Comparison of ENCODE assay signal across 12 cellular contexts in genomic region chr3:87191641-87192040, GRCh38.
"Had no signal": no experiment of that assay in that cellular context is flagged by ENCODE, and none has a peak within 500 bp of the region (broad histone marks: within the 10 kb centered on the region; RNA-seq: fewer than 3 reads in every experiment).

No MANE protein-coding gene starts in this region.

- FAIRE-seq: endometrium had no signal

- ATAC-seq: esophagus mucosa; left lung; natural killer cell treated with Interleukin-12 subunit alpha and Interleukin-12 subunit beta and Interleukin-15 and Interleukin-18, amount 100 ng/mL, for 72 hours; right cardiac atrium; stimulated activated naive CD8-positive, alpha-beta T cell treated with anti-CD3 and anti-CD28 coated beads, Interleukin-15, Interleukin-2, amounts not matched to agents 100 U/mL and 50 U/mL, for 24 hours had no signal

- H3K36me3 ChIP-seq: adrenal gland, left lung, prostate gland, transverse colon had no signal

- DNase-seq: activated CD4-positive, alpha-beta T cell treated with anti-CD3 and anti-CD28 coated beads, Interleukin-2, amount 50 U/mL, for 1 hour; activated T-cell treated with anti-CD3 and anti-CD28 coated beads for 4 hours; adrenal gland; islet precursor cell; left lung; right cardiac atrium; stimulated activated naive CD8-positive, alpha-beta T cell treated with anti-CD3 and anti-CD28 coated beads, Interleukin-15, Interleukin-2, amounts not matched to agents 100 U/mL and 50 U/mL, for 24 hours; transverse colon had no signal

- H3K27ac ChIP-seq: adrenal gland, left lung, prostate gland, transverse colon had no signal

- H3K27me3 ChIP-seq: adrenal gland, left lung, transverse colon had no signal

- H3K4me3 ChIP-seq: adrenal gland, left lung, prostate gland, transverse colon had no signal

- H3K9me3 ChIP-seq: adrenal gland, prostate gland, transverse colon had no signal

- H3K4me1 ChIP-seq: adrenal gland, left lung, prostate gland had no signal
